ENCODE assay signal across 9 cellular contexts in genomic region chr10:70702193-70702763, GRCh38. TPM values are rescaled to one million over a fixed set of nuclear protein-coding genes. Genes with fewer than 3 reads are reported as not detected.
"Had no signal": no experiment of that assay in that cellular context is flagged by ENCODE, and none has a peak within 500 bp of the region (broad histone marks: within the 10 kb centered on the region; RNA-seq: fewer than 3 reads in every experiment).

No MANE protein-coding gene starts in this region.

- H3K9me3 Mint-ChIP-seq: HFFc6, IgD-negative memory B cell had no signal

- H3K4me1 Mint-ChIP-seq: IgD-negative memory B cell had no signal

- H3K27ac Mint-ChIP-seq: HFFc6, IgD-negative memory B cell had no signal

- H3K4me1 ChIP-seq: HAP-1 had no signal

- DNase-seq: GOT3, H7, HFFc6, KG1 had no signal

- H3K27ac ChIP-seq: HL-60 had no signal

- H3K9me3 ChIP-seq: HAP-1 had no signal

- H3K4me3 ChIP-seq: HAP-1 had no signal

- H3K36me3 ChIP-seq: HAP-1 had no signal

- ATAC-seq: HCT116 had no signal

- H3K4me3 Mint-ChIP-seq: HFFc6, IgD-negative memory B cell had no signal

- H3K36me3 Mint-ChIP-seq: IgD-negative memory B cell had no signal

RNA-seq across cellular contexts. Expression of gene ADAMTS14, which starts 30.0 kb away (rescaled TPM):
- total RNA-seq: HT1080 had no signal
- polyA plus RNA-seq: IgD-negative memory B cell had no signal
